13 cellular contexts compared by ENCODE assay signal in genomic region chr11:14411818-14412217, GRCh38. TPM values are rescaled to one million over a fixed set of nuclear protein-coding genes. Genes with fewer than 3 reads are reported as not detected.
A peak's percentile ranks its signal among the peaks of the same experiment; 100 is the strongest.
DNase-seq lines count a peak whose midpoint lies in the region; ATAC-seq and TF ChIP-seq lines count a peak whose summit lies in the region.
"Had no signal": no experiment of that assay in that cellular context is flagged by ENCODE, and none has a peak within 500 bp of the region (broad histone marks: within the 10 kb centered on the region; RNA-seq: fewer than 3 reads in every experiment).

No MANE protein-coding gene starts in this region.

- no peaks in the 10 kb centered on the region for H3K9me3 ChIP-seq in breast epithelium
- H3K9me3 ChIP-seq in aorta (ENCODE audit: control insufficient read depth, low read length) = no peaks in the 10 kb centered on the region
- H3K9me3 ChIP-seq: stomach had no signal

- H3K36me3 ChIP-seq in breast epithelium (no peaks in the 10 kb centered on the region), aorta (ENCODE audit: control insufficient read depth in 1 of 2, insufficient read depth in 2 of 2, low read length in 1 of 2) (no peaks in the 10 kb centered on the region)
- H3K36me3 ChIP-seq: stomach had no signal

- ATAC-seq in aorta (ENCODE audit: low FRiP score) (peak; percentile 70), HG03520 (IDR thresholded peaks at IDR 0.05; ENCODE audit: unreplicated experiment) (no peak), HG03460 (IDR thresholded peaks at IDR 0.05; ENCODE audit: unreplicated experiment) (no peak)

- DNase-seq in HS-5 (ENCODE audit: low read depth) = peak; percentile 96
- DNase-seq in breast epithelium (ENCODE audit: low spot score in 2 of 2) = peak in 1 of 2 donors; percentile 41
- DNase-seq in kidney tubule cell (ENCODE audit: low spot score) = peak; percentile 60
- peak in 1 of 2 donors; percentile 66 for DNase-seq in aorta
- DNase-seq in NCI-H1105 treated with DMSO at 0.1 percent for 48 hours (lab: John Stamatoyannopoulos, UW) = no peak
- DNase-seq: activated CD4-positive, alpha-beta T cell treated with anti-CD3 and anti-CD28 coated beads, Interleukin-2, amount 10 ng/mL, durations not matched to agents 7 days and 5 days; foreskin melanocyte; GF-D8; NCI-H2171; SHP77 treated with DMSO at 0.1 percent for 48 hours; stomach had no signal

- no peak for TF ChIP-seq CTCF in breast epithelium (IDR thresholded peaks at IDR 0.05)

- H3K27me3 ChIP-seq in breast epithelium = no peaks in the 10 kb centered on the region
- H3K27me3 ChIP-seq in aorta (ENCODE audit: control insufficient read depth in 1 of 2, insufficient read depth in 2 of 2, low read length in 1 of 2) = no peaks in the 10 kb centered on the region
- H3K27me3 ChIP-seq: stomach had no signal

- peak overlapping the region; percentile 10 to 52 for H3K27ac ChIP-seq in breast epithelium
- no peak overlapping the region for H3K27ac ChIP-seq in aorta (ENCODE audit: low read depth in 1 of 2, low read length in 2 of 2)

- no peaks in the 10 kb centered on the region for H3K4me1 ChIP-seq in breast epithelium
- H3K4me1 ChIP-seq in aorta (ENCODE audit: control insufficient read depth in 1 of 2, insufficient read depth in 2 of 2, low read length in 2 of 2) = peaks cover 2% of the 10 kb centered on the region in 2 donors

- no peak for TF ChIP-seq POLR2A in breast epithelium (IDR thresholded peaks at IDR 0.05)

- intact Hi-C loops in breast epithelium (cut with DNase I; ENCODE audit: low total_unique reads) = no loop called here
- intact Hi-C loops in aorta (cut with DNase I) = loop anchor here in 1 of 2 donors (5.0 kb wide), 1 partner anchor 40 kb away; no protein-coding TSS in a partner anchor

- no peak overlapping the region for H3K4me3 ChIP-seq in breast epithelium
- no peak overlapping the region for H3K4me3 ChIP-seq in aorta (ENCODE audit: low read length in 2 of 2)
- H3K4me3 ChIP-seq: stomach had no signal

RNA-seq across cellular contexts. Expression of gene RRAS2, which starts 52.8 kb away (rescaled TPM):
- total RNA-seq in breast epithelium (10 to 100 TPM; 37.4 to 58.1 (median 46.4) TPM), aorta (10 to 100 TPM; 24.5 to 46.7 TPM)
- polyA plus RNA-seq in aorta = 10 to 100 TPM; 18.0 to 31.3 TPM

Comparison
In these comparisons a context has a peak if more than half of its experiments do, and no peak if none do; other contexts are left out.
1. H3K27ac ChIP-seq: peak in breast epithelium (2 of 2); none in aorta (0 of 2).